ENCODE assay signal across 15 cellular contexts in genomic region chr13:110279684-110280083, GRCh38. TPM values are rescaled to one million over a fixed set of nuclear protein-coding genes. Genes with fewer than 3 reads are reported as not detected.
DNase-seq lines count a peak whose midpoint lies in the region; ATAC-seq and TF ChIP-seq lines count a peak whose summit lies in the region.
"Had no signal": no experiment of that assay in that cellular context is flagged by ENCODE, and none has a peak within 500 bp of the region (broad histone marks: within the 10 kb centered on the region; RNA-seq: fewer than 3 reads in every experiment).

No MANE protein-coding gene starts in this region.

- no peak overlapping the region for H3K27ac Mint-ChIP-seq in activated T-helper 17 cell treated with anti-CD3 and anti-CD28 coated beads, Interleukin-2, amount 50 U/mL, for 72 hours

- no peaks in the 10 kb centered on the region for H3K9me3 Mint-ChIP-seq in activated T-helper 17 cell treated with anti-CD3 and anti-CD28 coated beads, Interleukin-2, amount 50 U/mL, for 72 hours

- H3K9me3 ChIP-seq in esophagus squamous epithelium: no peaks in the 10 kb centered on the region
- H3K9me3 ChIP-seq in sigmoid colon: no peaks in the 10 kb centered on the region
- no peaks in the 10 kb centered on the region for H3K9me3 ChIP-seq in tibial artery
- H3K9me3 ChIP-seq: Peyer's patch had no signal

- peak overlapping the region in 3 of 4 donors; percentile 58 to 72 (median 64) for H3K27ac ChIP-seq in esophagus squamous epithelium
- peak overlapping the region; percentile 55 to 100 (median 84) for H3K27ac ChIP-seq in sigmoid colon
- H3K27ac ChIP-seq in tibial artery: peak overlapping the region; percentile 53 to 70
- H3K27ac ChIP-seq: 22Rv1 had no signal

- H3K4me1 ChIP-seq in esophagus squamous epithelium (peaks cover 0 to 72% (median 15%) of the 10 kb centered on the region in 3 donors), sigmoid colon (peaks cover 0 to 100% (median 96%) of the 10 kb centered on the region in 4 donors), tibial artery (peaks cover 0 to 99% (median 54%) of the 10 kb centered on the region in 4 donors)

- ATAC-seq in activated T-helper 17 cell treated with anti-CD3 and anti-CD28 coated beads, Interleukin-2, amount 50 U/mL, for 72 hours (replicated peaks): no peak

- DNase-seq in activated CD8-positive, alpha-beta memory T cell treated with anti-CD3 and anti-CD28 coated beads for 24 hours: peak; percentile 28
- no peak for DNase-seq in activated CD8-positive, alpha-beta memory T cell treated with anti-CD3 and anti-CD28 coated beads, Interleukin-2, amount 50 U/mL, for 4 hours
- DNase-seq in esophagus squamous epithelium (lab: John Stamatoyannopoulos, UW) (no peak), sigmoid colon (peak; percentile 45), tibial artery (no peak), NCI-H2196 (lab: John Stamatoyannopoulos, UW; ENCODE audit: unreplicated experiment) (no peak)
- no peak for DNase-seq in stimulated activated CD4-positive, alpha-beta T cell treated with anti-CD3 and anti-CD28 coated beads, Interleukin-12 subunit alpha, Interleukin-12 subunit beta, amount 100 ng/mL, for 4 hours
- DNase-seq: DMS 273 treated with DMSO at 0.1 percent for 48 hours, KG1, NCI-H1092 treated with DMSO at 0.1 percent for 48 hours, NCI-H1694 treated with DMSO at 0.1 percent for 48 hours, NCI-H446 had no signal

- TF ChIP-seq POLR2A in esophagus squamous epithelium (IDR thresholded peaks at IDR 0.05) (no peak), sigmoid colon (IDR thresholded peaks at IDR 0.05) (no peak)

- TF ChIP-seq CTCF in esophagus squamous epithelium (IDR thresholded peaks at IDR 0.05): no peak
- TF ChIP-seq CTCF in sigmoid colon (IDR thresholded peaks at IDR 0.05): no peak
- TF ChIP-seq CTCF in tibial artery (IDR thresholded peaks at IDR 0.05): no peak

- no peak overlapping the region for H3K4me3 Mint-ChIP-seq in activated T-helper 17 cell treated with anti-CD3 and anti-CD28 coated beads, Interleukin-2, amount 50 U/mL, for 72 hours

- no peak for TF ChIP-seq EP300 in sigmoid colon (IDR thresholded peaks at IDR 0.05)

- no peaks in the 10 kb centered on the region for H3K36me3 Mint-ChIP-seq in activated T-helper 17 cell treated with anti-CD3 and anti-CD28 coated beads, Interleukin-2, amount 50 U/mL, for 72 hours (ENCODE audit: low read depth)

- intact Hi-C loops in esophagus squamous epithelium (cut with DNase I) (no loop called here), sigmoid colon (cut with DNase I) (no loop called here), tibial artery (cut with DNase I; ENCODE audit: low total_unique reads) (no loop called here)

- WGBS in esophagus squamous epithelium, 2 donors: 71 to 82% methylated on average over 4 of the region's 4 CpGs
- 82 to 89% methylated on average over 4 of the region's 4 CpGs for WGBS in sigmoid colon, 2 donors

- no peaks in the 10 kb centered on the region for H3K4me1 Mint-ChIP-seq in activated T-helper 17 cell treated with anti-CD3 and anti-CD28 coated beads, Interleukin-2, amount 50 U/mL, for 72 hours

- H3K4me3 ChIP-seq in esophagus squamous epithelium: no peak overlapping the region
- no peak overlapping the region for H3K4me3 ChIP-seq in sigmoid colon
- no peak overlapping the region for H3K4me3 ChIP-seq in tibial artery
- H3K4me3 ChIP-seq: Peyer's patch had no signal

- H3K27me3 ChIP-seq in esophagus squamous epithelium (no peaks in the 10 kb centered on the region), sigmoid colon (no peaks in the 10 kb centered on the region), tibial artery (no peaks in the 10 kb centered on the region)
- H3K27me3 ChIP-seq: Peyer's patch had no signal

- no peaks in the 10 kb centered on the region for H3K36me3 ChIP-seq in esophagus squamous epithelium
- no peaks in the 10 kb centered on the region for H3K36me3 ChIP-seq in sigmoid colon
- H3K36me3 ChIP-seq in tibial artery: no peaks in the 10 kb centered on the region
- H3K36me3 ChIP-seq: Peyer's patch had no signal

- H3K27me3 Mint-ChIP-seq in activated T-helper 17 cell treated with anti-CD3 and anti-CD28 coated beads, Interleukin-2, amount 50 U/mL, for 72 hours: peaks cover 38% of the 10 kb centered on the region

RNA-seq across cellular contexts. Expression of gene COL4A1, which starts 27.3 kb away (rescaled TPM):
- total RNA-seq in esophagus squamous epithelium (10 to 100 TPM in 3 of 4 donors, 1 to 10 TPM in 1; 8.9 to 97.1 (median 40.2) TPM), sigmoid colon (100 to 1,000 TPM; 235 to 598 (median 350) TPM)
- polyA plus RNA-seq in sigmoid colon: 10 to 100 TPM in 2 of 3 donors, 1 to 10 TPM in 1; 9.2 to 60.5 (median 10.8) TPM
- not detected for total RNA-seq in activated T-helper 17 cell treated with anti-CD3 and anti-CD28 coated beads, Interleukin-2, amount 50 U/mL, for 72 hours

RNA-seq across cellular contexts. Expression of gene COL4A2, which starts 27.4 kb away (rescaled TPM):
- total RNA-seq in esophagus squamous epithelium (100 to 1,000 TPM in 1 of 4 donors, 10 to 100 TPM in 3; 11.9 to 102 (median 43.5) TPM), sigmoid colon (1,000 to 10,000 TPM in 1 of 4 donors, 100 to 1,000 TPM in 3; 306 to 1,039 (median 489) TPM)
- polyA plus RNA-seq in sigmoid colon: 10 to 100 TPM; 24.0 to 83.5 (median 25.2) TPM
- total RNA-seq in activated T-helper 17 cell treated with anti-CD3 and anti-CD28 coated beads, Interleukin-2, amount 50 U/mL, for 72 hours: under 1 TPM in 1 of 2 donors, not detected in 1; 0.56 TPM

Comparison
In these comparisons a context has a peak if more than half of its experiments do, and no peak if none do; other contexts are left out.
1. DNase-seq: peak in activated CD8-positive, alpha-beta memory T cell treated with anti-CD3 and anti-CD28 coated beads for 24 hours (single experiment) and sigmoid colon (single experiment); none in activated CD8-positive, alpha-beta memory T cell treated with anti-CD3 and anti-CD28 coated beads, Interleukin-2, amount 50 U/mL, for 4 hours (single experiment), esophagus squamous epithelium (single experiment), tibial artery (0 of 2), stimulated activated CD4-positive, alpha-beta T cell treated with anti-CD3 and anti-CD28 coated beads, Interleukin-12 subunit alpha, Interleukin-12 subunit beta, amount 100 ng/mL, for 4 hours (single experiment) and NCI-H2196 (single experiment).
2. RNA of gene COL4A1, which starts 27.3 kb away (total RNA-seq): 235 to 598 TPM in sigmoid colon and 8.9 to 97.1 TPM in esophagus squamous epithelium; not detected in activated T-helper 17 cell treated with anti-CD3 and anti-CD28 coated beads, Interleukin-2, amount 50 U/mL, for 72 hours; every median in the first group is over 4 times any median in the second.
3. RNA of gene COL4A2, which starts 27.4 kb away (total RNA-seq): 306 to 1,039 TPM in sigmoid colon and 11.9 to 102 TPM in esophagus squamous epithelium; 0.56 TPM in activated T-helper 17 cell treated with anti-CD3 and anti-CD28 coated beads, Interleukin-2, amount 50 U/mL, for 72 hours; every median in the first group is over 4 times any median in the second.
4. Peak in every context shown above with its lines, with median percentiles within 50 percentile points of each other: H3K27ac ChIP-seq.